ENCODE assay signal across 1 cellular context in genomic region chr6:21201181-21201580, GRCh38.
TF ChIP-seq lines count a peak whose summit lies in the region.

No MANE protein-coding gene starts in this region.

TF ChIP-seq in H1, 55 proteins besides CTCF, POLR2A, EP300 and RAD21 (continued from another document):
- TF ChIP-seq FOSL1 (IDR thresholded peaks at IDR 0.05; ENCODE audit: insufficient read depth, low read depth, low read length), result no peak
- no peak for TF ChIP-seq SAP30 (IDR thresholded peaks at IDR 0.05; ENCODE audit: insufficient read depth, insufficient replicate concordance, low read length)
- no peak for TF ChIP-seq GABPA (IDR thresholded peaks at IDR 0.05; ENCODE audit: borderline replicate concordance, insufficient read depth, low read length)
